In genomic region chr2:231615058-231615671, GRCh38 we compare ENCODE assay signal across 8 cellular contexts. TPM values are rescaled to one million over a fixed set of nuclear protein-coding genes. Genes with fewer than 3 reads are reported as not detected.
DNase-seq lines count a peak whose midpoint lies in the region; ATAC-seq and TF ChIP-seq lines count a peak whose summit lies in the region.

No MANE protein-coding gene starts in this region.

- peak overlapping the region; percentile 73 to 79 for H3K4me3 Mint-ChIP-seq in activated T-cell treated with anti-CD3 and anti-CD28 coated beads, Interleukin-2, amount 50 U/mL, for 72 hours
- peak overlapping the region; percentile 84 for H3K4me3 Mint-ChIP-seq in stimulated activated memory B cell treated with anti-CD40 and anti-IgM and Interleukin-4, amounts not matched to agents 10 μg/mL and 1 μg/mL and 100 μg/mL, for 72 hours

- H3K9me3 Mint-ChIP-seq in activated T-cell treated with anti-CD3 and anti-CD28 coated beads, Interleukin-2, amount 50 U/mL, for 72 hours: no peaks in the 10 kb centered on the region
- no peaks in the 10 kb centered on the region for H3K9me3 Mint-ChIP-seq in stimulated activated memory B cell treated with anti-CD40 and anti-IgM and Interleukin-4, amounts not matched to agents 10 μg/mL and 1 μg/mL and 100 μg/mL, for 72 hours

- no peak for ATAC-seq in activated T-cell treated with anti-CD3 and anti-CD28 coated beads, Interleukin-2, amount 50 U/mL, for 72 hours (replicated peaks in 1 of 2)
- no peak for ATAC-seq in stimulated activated memory B cell treated with anti-CD40 and anti-IgM and Interleukin-4, amounts not matched to agents 10 μg/mL and 1 μg/mL and 100 μg/mL, for 72 hours
- ATAC-seq in GM21381 (IDR thresholded peaks at IDR 0.05; ENCODE audit: unreplicated experiment) (no peak), HG03025 (IDR thresholded peaks at IDR 0.05; ENCODE audit: low FRiP score, unreplicated experiment) (no peak), HG02763 (IDR thresholded peaks at IDR 0.05; ENCODE audit: unreplicated experiment) (no peak), GM19328 (IDR thresholded peaks at IDR 0.05; ENCODE audit: unreplicated experiment) (no peak)

- no peaks in the 10 kb centered on the region for H3K36me3 ChIP-seq in HEK293 (ENCODE audit: control insufficient read depth in 2 of 2, insufficient read depth in 1 of 2, low read length in 2 of 2)
- H3K36me3 ChIP-seq in iPS-15b (ENCODE audit: control insufficient read depth, insufficient read depth, low read length): no peaks in the 10 kb centered on the region

- H3K27ac Mint-ChIP-seq in activated T-cell treated with anti-CD3 and anti-CD28 coated beads, Interleukin-2, amount 50 U/mL, for 72 hours: no peak overlapping the region
- peak overlapping the region; percentile 99 for H3K27ac Mint-ChIP-seq in stimulated activated memory B cell treated with anti-CD40 and anti-IgM and Interleukin-4, amounts not matched to agents 10 μg/mL and 1 μg/mL and 100 μg/mL, for 72 hours

- H3K9me3 ChIP-seq in HEK293 (ENCODE audit: control insufficient read depth, insufficient read depth, low read depth, low read length) (no peaks in the 10 kb centered on the region), iPS-15b (ENCODE audit: control insufficient read depth, insufficient read depth, low read length) (no peaks in the 10 kb centered on the region)

- H3K4me3 ChIP-seq in HEK293 (ENCODE audit: low read depth, low read length) (no peak overlapping the region), iPS-15b (ENCODE audit: low read depth, low read length) (peak overlapping the region; percentile 62)

- H3K36me3 Mint-ChIP-seq in activated T-cell treated with anti-CD3 and anti-CD28 coated beads, Interleukin-2, amount 50 U/mL, for 72 hours (ENCODE audit: insufficient read depth in 2 of 2): no peaks in the 10 kb centered on the region
- no peaks in the 10 kb centered on the region for H3K36me3 Mint-ChIP-seq in stimulated activated memory B cell treated with anti-CD40 and anti-IgM and Interleukin-4, amounts not matched to agents 10 μg/mL and 1 μg/mL and 100 μg/mL, for 72 hours

- H3K27ac ChIP-seq in HEK293 (ENCODE audit: extremely low read depth, low read depth, low read length): peak overlapping the region; percentile 53; the same call in 1 of the 2 replicates

- no peaks in the 10 kb centered on the region for H3K27me3 ChIP-seq in iPS-15b (ENCODE audit: control insufficient read depth, insufficient read depth, low read length)

- no peaks in the 10 kb centered on the region; the same call in 1 of the 2 replicates for H3K4me1 ChIP-seq in HEK293 (ENCODE audit: control insufficient read depth, insufficient read depth, low read length)
- peaks cover 20% of the 10 kb centered on the region for H3K4me1 ChIP-seq in iPS-15b (ENCODE audit: control insufficient read depth, insufficient read depth, low read length)

- no peak for DNase-seq in activated T-cell treated with anti-CD3 and anti-CD28 coated beads, Interleukin-2, amount 50 U/mL, for 72 hours

- CTCF ChIA-PET in HEK293 (lab: Yijun Ruan, JAX): interaction anchor here (0.6 to 12.2 kb wide), 3 partner anchors 14 to 59 kb away, joined by 3 to 231 read pairs (median 5); no protein-coding TSS in a partner anchor

- H3K4me1 Mint-ChIP-seq in activated T-cell treated with anti-CD3 and anti-CD28 coated beads, Interleukin-2, amount 50 U/mL, for 72 hours (ENCODE audit: low read depth): peaks cover 65% of the 10 kb centered on the region
- H3K4me1 Mint-ChIP-seq in stimulated activated memory B cell treated with anti-CD40 and anti-IgM and Interleukin-4, amounts not matched to agents 10 μg/mL and 1 μg/mL and 100 μg/mL, for 72 hours: peaks cover 45% of the 10 kb centered on the region

- H3K9ac ChIP-seq in iPS-15b (ENCODE audit: low read depth, low read length): peak overlapping the region; percentile 90

- POLR2A ChIA-PET in HEK293 (lab: Yijun Ruan, JAX): interaction anchor here (0.6 to 1.1 kb wide), 3 partner anchors 27 to 93 kb away, joined by 3 to 4 read pairs (median 3); partner anchors contain the start of gene PTMA

- no peaks in the 10 kb centered on the region for H3K27me3 Mint-ChIP-seq in activated T-cell treated with anti-CD3 and anti-CD28 coated beads, Interleukin-2, amount 50 U/mL, for 72 hours (ENCODE audit: low read depth)
- H3K27me3 Mint-ChIP-seq in stimulated activated memory B cell treated with anti-CD40 and anti-IgM and Interleukin-4, amounts not matched to agents 10 μg/mL and 1 μg/mL and 100 μg/mL, for 72 hours: no peaks in the 10 kb centered on the region

- TF ChIP-seq CTCF in HEK293 (tag by site-specific recombination; IDR thresholded peaks at IDR 0.05): no peak

TF ChIP-seq in HEK293, 187 proteins besides CTCF, POLR2A, EP300 and RAD21:
- no peak for TF ChIP-seq ZNF449 (tag by site-specific recombination; IDR thresholded peaks at IDR 0.05)
- TF ChIP-seq ZNF701 (tag by site-specific recombination; IDR thresholded peaks at IDR 0.05): no peak
- TF ChIP-seq ZNF394 (tag by site-specific recombination; IDR thresholded peaks at IDR 0.05; ENCODE audit: borderline replicate concordance): no peak
- no peak for TF ChIP-seq ZNF692 (tag by site-specific recombination; IDR thresholded peaks at IDR 0.05)
- TF ChIP-seq ELK4 (IDR thresholded peaks at IDR 0.05; ENCODE audit: borderline replicate concordance, low read depth, low read length): no peak
- TF ChIP-seq PRDM6 (tag by site-specific recombination; IDR thresholded peaks at IDR 0.05): no peak

RNA-seq across cellular contexts. Expression of gene TEX44, which starts 22.5 kb away (rescaled TPM):
- total RNA-seq in activated T-cell treated with anti-CD3 and anti-CD28 coated beads, Interleukin-2, amount 50 U/mL, for 72 hours: not detected
